1 cellular context compared by ENCODE assay signal in the genomic region with DNA sequence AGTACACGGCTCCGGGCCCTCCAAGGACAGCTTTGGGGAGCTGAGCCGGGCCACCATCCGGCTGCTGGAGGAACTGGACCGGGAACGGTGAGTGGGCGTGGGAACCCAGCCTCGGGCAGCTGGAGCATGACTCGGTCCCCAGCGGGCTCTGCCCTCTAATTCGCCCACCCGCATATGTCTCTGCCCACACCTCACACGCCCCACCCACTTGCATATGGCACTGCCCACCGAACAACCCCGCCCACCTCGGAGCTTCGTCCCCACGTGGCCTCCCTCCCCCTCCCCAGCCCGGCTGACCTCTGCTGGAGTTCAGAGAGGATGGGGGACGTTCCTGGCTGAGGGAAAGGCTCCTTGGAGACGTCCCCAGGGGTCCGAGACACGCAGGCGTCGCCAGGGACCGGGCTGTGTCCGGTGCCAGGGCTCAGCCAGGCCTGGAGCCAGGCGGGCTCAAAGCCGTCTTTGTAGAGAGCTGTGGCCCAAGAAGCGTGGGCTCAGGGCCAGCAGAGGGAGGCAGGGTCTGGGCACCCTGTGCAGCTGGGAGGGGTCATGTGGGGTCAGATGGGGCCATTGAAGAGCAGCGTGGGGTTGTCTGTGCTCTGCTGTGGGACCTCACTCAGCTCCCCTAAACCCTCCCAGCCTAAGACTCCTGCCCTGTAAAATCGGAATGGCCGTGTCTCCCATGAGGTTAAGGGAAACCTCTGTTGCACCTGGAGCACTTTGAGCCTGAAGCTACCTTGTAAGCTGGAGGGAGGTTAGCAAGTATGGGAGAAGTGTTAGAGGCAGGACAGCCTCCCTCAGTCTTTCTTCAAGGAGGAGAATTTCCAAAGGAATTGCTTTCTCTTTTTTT.
TF ChIP-seq lines count a peak whose summit lies in the region.

No MANE protein-coding gene starts in this region.

TF ChIP-seq in SK-N-SH treated with all-trans-retinoic acid at 6 μM for 48 hours, 23 proteins besides CTCF, POLR2A, EP300 and RAD21 (continued from another document):
- TF ChIP-seq, protein P1, sequence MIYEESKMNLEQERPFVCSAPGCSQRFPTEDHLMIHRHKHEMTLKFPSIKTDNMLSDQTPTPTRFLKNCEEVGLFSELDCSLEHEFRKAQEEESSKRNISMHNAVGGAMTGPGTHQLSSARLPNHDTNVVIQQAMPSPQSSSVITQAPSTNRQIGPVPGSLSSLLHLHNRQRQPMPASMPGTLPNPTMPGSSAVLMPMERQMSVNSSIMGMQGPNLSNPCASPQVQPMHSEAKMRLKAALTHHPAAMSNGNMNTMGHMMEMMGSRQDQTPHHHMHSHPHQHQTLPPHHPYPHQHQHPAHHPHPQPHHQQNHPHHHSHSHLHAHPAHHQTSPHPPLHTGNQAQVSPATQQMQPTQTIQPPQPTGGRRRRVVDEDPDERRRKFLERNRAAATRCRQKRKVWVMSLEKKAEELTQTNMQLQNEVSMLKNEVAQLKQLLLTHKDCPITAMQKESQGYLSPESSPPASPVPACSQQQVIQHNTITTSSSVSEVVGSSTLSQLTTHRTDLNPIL (CRISPR knock-in tag; IDR thresholded peaks at IDR 0.05; ENCODE audit: low read depth) = no peak
- no peak for TF ChIP-seq ESRRG (CRISPR knock-in tag; IDR thresholded peaks at IDR 0.05)
- no peak for TF ChIP-seq ZNF565 (CRISPR knock-in tag; conservative IDR thresholded peaks at IDR 0.05; ENCODE audit: low read depth)
- no peak for TF ChIP-seq ZC3H10 (CRISPR knock-in tag; IDR thresholded peaks at IDR 0.05)
- TF ChIP-seq ZNF8 (CRISPR knock-in tag; IDR thresholded peaks at IDR 0.05) = no peak
- TF ChIP-seq ZFP30 (CRISPR knock-in tag; IDR thresholded peaks at IDR 0.05) = no peak
